ENCODE assay signal across 11 cellular contexts in the genomic region with DNA sequence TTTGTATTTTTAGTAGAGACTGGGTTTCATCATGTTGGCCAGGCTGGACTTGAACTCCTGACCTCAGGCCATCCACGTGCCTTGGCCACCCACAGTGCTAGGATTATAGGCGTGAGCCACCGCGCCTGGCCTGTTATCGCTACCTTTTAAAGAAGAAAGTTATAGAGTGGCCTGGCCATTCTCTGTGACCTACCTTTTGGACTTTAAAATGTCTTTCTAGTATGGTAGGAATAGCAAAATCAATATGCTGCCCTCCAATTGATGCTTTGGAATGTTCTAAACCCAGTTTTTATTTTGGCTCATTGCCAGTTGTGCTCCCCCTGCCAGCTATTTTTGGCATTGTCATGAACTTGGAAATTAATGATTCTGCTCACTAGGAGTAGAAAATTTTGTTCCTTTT. TPM values are rescaled to one million over a fixed set of nuclear protein-coding genes. Genes with fewer than 3 reads are reported as not detected.
A peak's percentile ranks its signal among the peaks of the same experiment; 100 is the strongest.
DNase-seq lines count a peak whose midpoint lies in the region; ATAC-seq lines count a peak whose summit lies in the region.
"Had no signal": no experiment of that assay in that cellular context is flagged by ENCODE, and none has a peak within 500 bp of the region (broad histone marks: within the 10 kb centered on the region; RNA-seq: fewer than 3 reads in every experiment).

No MANE protein-coding gene starts in this region.

- no peak for ATAC-seq in Right ventricle myocardium inferior
- no peak for ATAC-seq in activated CD8-positive, alpha-beta T cell treated with anti-CD3 and anti-CD28 coated beads, Interleukin-2, amount 10 ng/mL, durations not matched to agents 7 days and 5 days
- ATAC-seq in left ventricle myocardium superior = no peak
- ATAC-seq in aorta (ENCODE audit: low FRiP score) = peak; percentile 47

- H3K9me3 Mint-ChIP-seq in activated CD8-positive, alpha-beta T cell treated with anti-CD3 and anti-CD28 coated beads, Interleukin-2, amount 10 ng/mL, durations not matched to agents 7 days and 5 days (ENCODE audit: insufficient read depth) = no peaks in the 10 kb centered on the region

- 33 to 34% methylated on average over 5 of the region's 5 CpGs for WGBS in aorta, 2 donors

- no peaks in the 10 kb centered on the region for H3K27me3 ChIP-seq in aorta (ENCODE audit: control insufficient read depth in 1 of 2, insufficient read depth in 2 of 2, low read length in 1 of 2)
- H3K27me3 ChIP-seq: testis had no signal

- H3K27ac ChIP-seq in aorta (ENCODE audit: low read depth in 1 of 2, low read length in 2 of 2) = no peak overlapping the region

- H3K9me3 ChIP-seq in aorta (ENCODE audit: control insufficient read depth, low read length) = no peaks in the 10 kb centered on the region
- H3K9me3 ChIP-seq: testis had no signal

- peaks cover 59% of the 10 kb centered on the region for H3K4me1 Mint-ChIP-seq in activated CD8-positive, alpha-beta T cell treated with anti-CD3 and anti-CD28 coated beads, Interleukin-2, amount 10 ng/mL, durations not matched to agents 7 days and 5 days (ENCODE audit: low read depth)

- peaks cover 50% of the 10 kb centered on the region for H3K36me3 Mint-ChIP-seq in activated CD8-positive, alpha-beta T cell treated with anti-CD3 and anti-CD28 coated beads, Interleukin-2, amount 10 ng/mL, durations not matched to agents 7 days and 5 days (ENCODE audit: low read depth)

- peak overlapping the region; percentile 36 for H3K27ac Mint-ChIP-seq in activated CD8-positive, alpha-beta T cell treated with anti-CD3 and anti-CD28 coated beads, Interleukin-2, amount 10 ng/mL, durations not matched to agents 7 days and 5 days

- H3K4me3 ChIP-seq in aorta (ENCODE audit: low read length in 2 of 2) = no peak overlapping the region
- H3K4me3 ChIP-seq: testis had no signal

- POLR2A ChIA-PET in activated CD8-positive, alpha-beta T cell treated with anti-CD3 and anti-CD28 coated beads, Interleukin-2, amount 10 ng/mL, durations not matched to agents 7 days and 5 days (lab: Charles Lee) = interaction anchor here (0.7 to 5.4 kb wide), 3 partner anchors 9 to 45 kb away, joined by 3 to 66 read pairs (median 3); partner anchors contain the start of genes AP4B1 and HIPK1

- CTCF ChIA-PET in activated CD8-positive, alpha-beta T cell treated with anti-CD3 and anti-CD28 coated beads, Interleukin-2, amount 10 ng/mL, durations not matched to agents 7 days and 5 days (lab: Charles Lee) = interaction anchor here (0.9 to 9.8 kb wide), 9 partner anchors 12 to 115 kb away, joined by 3 to 121 read pairs (median 5); partner anchors contain the start of genes AP4B1, DCLRE1B and HIPK1

- no peak overlapping the region for H3K4me3 Mint-ChIP-seq in activated CD8-positive, alpha-beta T cell treated with anti-CD3 and anti-CD28 coated beads, Interleukin-2, amount 10 ng/mL, durations not matched to agents 7 days and 5 days

- peak; percentile 40 for DNase-seq in Right ventricle myocardium inferior (ENCODE audit: missing footprints)
- DNase-seq in cardiac septum (ENCODE audit: low spot score) = no peak
- DNase-seq in activated CD8-positive, alpha-beta T cell treated with anti-CD3 and anti-CD28 coated beads, Interleukin-2, amount 10 ng/mL, durations not matched to agents 7 days and 5 days = no peak
- DNase-seq in left ventricle myocardium superior = peak; percentile 35
- no peak for DNase-seq in aorta
- DNase-seq in dedifferentiated amniotic fluid mesenchymal stem cell (ENCODE audit: extremely low spot score) = no peak
- no peak for DNase-seq in T-helper 1 cell
- DNase-seq in retina = no peak
- DNase-seq: head of caudate nucleus, small intestine, testis had no signal

- intact Hi-C loops in Right ventricle myocardium inferior (cut with DNase I) = no loop called here
- intact Hi-C loops in cardiac septum (cut with DNase I) = loop anchor here (5.0 kb wide), 1 partner anchor 47 kb away; the partner anchor contains the start of gene AP4B1
- intact Hi-C loops in left ventricle myocardium superior (cut with micrococcal nuclease) = no loop called here
- intact Hi-C loops in aorta (cut with DNase I) = no loop called here

- peaks cover 0 to 2% of the 10 kb centered on the region in 2 donors for H3K36me3 ChIP-seq in aorta (ENCODE audit: control insufficient read depth in 1 of 2, insufficient read depth in 2 of 2, low read length in 1 of 2)

- H3K4me1 ChIP-seq in aorta (ENCODE audit: control insufficient read depth in 1 of 2, insufficient read depth in 2 of 2, low read length in 2 of 2) = peaks cover 3 to 6% of the 10 kb centered on the region in 2 donors

- no peaks in the 10 kb centered on the region for H3K27me3 Mint-ChIP-seq in activated CD8-positive, alpha-beta T cell treated with anti-CD3 and anti-CD28 coated beads, Interleukin-2, amount 10 ng/mL, durations not matched to agents 7 days and 5 days (ENCODE audit: low read depth)

RNA-seq across cellular contexts. Expression of gene HIPK1, which starts 19.9 kb away (rescaled TPM):
- total RNA-seq in Right ventricle myocardium inferior = 50.3 TPM
- total RNA-seq in cardiac septum = 63.5 TPM
- total RNA-seq in activated CD8-positive, alpha-beta T cell treated with anti-CD3 and anti-CD28 coated beads, Interleukin-2, amount 10 ng/mL, durations not matched to agents 7 days and 5 days = 10 to 100 TPM; 89.3 to 92.7 TPM
- 52.2 TPM for total RNA-seq in left ventricle myocardium superior
- total RNA-seq in aorta = 10 to 100 TPM; 71.1 to 75.3 TPM
- polyA plus RNA-seq in aorta = 10 to 100 TPM; 14.9 to 19.7 TPM

RNA-seq across cellular contexts. Expression of gene OLFML3, which starts 30.3 kb away (rescaled TPM):
- total RNA-seq in Right ventricle myocardium inferior (13.8 TPM), cardiac septum (8.2 TPM), left ventricle myocardium superior (10.8 TPM), aorta (10 to 100 TPM; 19.8 to 96.1 TPM)
- under 1 TPM; 0.42 to 0.78 TPM for total RNA-seq in activated CD8-positive, alpha-beta T cell treated with anti-CD3 and anti-CD28 coated beads, Interleukin-2, amount 10 ng/mL, durations not matched to agents 7 days and 5 days
- polyA plus RNA-seq in aorta = 10 to 100 TPM; 17.3 to 20.4 TPM

RNA-seq across cellular contexts. Expression of gene DCLRE1B, which starts 43.9 kb away (rescaled TPM):
- total RNA-seq in Right ventricle myocardium inferior = 2.4 TPM
- total RNA-seq in cardiac septum = 2.1 TPM
- 10 to 100 TPM; 19.6 to 19.7 TPM for total RNA-seq in activated CD8-positive, alpha-beta T cell treated with anti-CD3 and anti-CD28 coated beads, Interleukin-2, amount 10 ng/mL, durations not matched to agents 7 days and 5 days
- 1.9 TPM for total RNA-seq in left ventricle myocardium superior
- total RNA-seq in aorta = 1 to 10 TPM; 4.2 to 6.3 TPM
- polyA plus RNA-seq in aorta = 1 to 10 TPM; 1.9 to 2.6 TPM

RNA-seq across cellular contexts. Expression of gene AP4B1, which starts 44.4 kb away (rescaled TPM):
- total RNA-seq in Right ventricle myocardium inferior = 12.2 TPM
- total RNA-seq in cardiac septum = 12.6 TPM
- total RNA-seq in activated CD8-positive, alpha-beta T cell treated with anti-CD3 and anti-CD28 coated beads, Interleukin-2, amount 10 ng/mL, durations not matched to agents 7 days and 5 days = 10 to 100 TPM; 42.9 to 44.9 TPM
- 15.4 TPM for total RNA-seq in left ventricle myocardium superior
- 10 to 100 TPM; 15.7 to 24.8 TPM for total RNA-seq in aorta
- polyA plus RNA-seq in aorta = 10 to 100 TPM in 1 of 2 donors, 1 to 10 TPM in 1; 8.5 to 35.4 TPM

Comparison
In these comparisons a context has a peak if more than half of its experiments do, and no peak if none do; other contexts are left out.
1. DNase-seq: peak in Right ventricle myocardium inferior (single experiment) and left ventricle myocardium superior (single experiment); none in cardiac septum (single experiment), activated CD8-positive, alpha-beta T cell treated with anti-CD3 and anti-CD28 coated beads, Interleukin-2, amount 10 ng/mL, durations not matched to agents 7 days and 5 days (single experiment), aorta (0 of 2), dedifferentiated amniotic fluid mesenchymal stem cell (single experiment), T-helper 1 cell (0 of 5) and retina (single experiment).